Comparison of ENCODE assay signal across 8 cellular contexts in the genomic region with DNA sequence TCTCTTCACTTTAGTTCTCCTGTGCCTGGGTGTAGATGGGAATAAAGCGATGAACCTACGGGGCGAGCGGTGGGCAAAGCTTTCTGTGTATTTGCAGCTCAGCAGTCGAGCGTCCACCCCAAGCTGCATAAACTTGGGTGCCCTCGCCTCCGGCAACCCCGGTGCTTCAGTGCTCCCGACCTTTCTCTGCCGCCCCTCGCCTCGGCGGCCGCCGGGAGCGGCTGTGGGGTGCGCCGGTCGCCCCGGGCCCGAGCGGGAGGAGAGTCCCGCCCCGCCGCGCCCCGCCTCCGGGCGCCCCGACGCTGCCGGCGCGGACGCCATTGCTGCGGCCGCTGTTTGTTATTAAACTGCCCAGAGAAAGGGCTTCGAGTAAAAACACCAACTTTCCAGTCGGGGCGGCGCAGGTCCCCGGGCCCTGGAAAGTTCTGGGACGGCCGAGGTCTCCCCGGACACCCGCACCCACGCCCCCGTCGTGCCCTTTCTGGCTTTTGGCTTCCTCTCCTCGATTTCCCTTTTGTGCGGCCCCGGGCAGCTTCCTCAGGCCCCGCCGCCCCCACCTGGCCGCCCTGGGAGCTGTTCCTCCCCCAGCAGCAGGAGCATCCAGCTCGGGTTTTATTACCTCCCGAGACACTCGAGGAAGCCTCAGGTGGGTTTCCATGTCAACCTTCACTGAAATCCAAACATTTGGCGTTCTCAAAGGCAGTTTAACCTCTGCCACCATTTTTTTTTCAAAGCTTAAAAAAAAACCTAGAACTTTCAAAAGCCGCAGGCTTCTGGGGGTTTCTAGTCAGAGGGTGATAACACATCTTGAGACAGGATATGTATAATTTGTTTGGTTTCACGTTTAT.
DNase-seq lines count a peak whose midpoint lies in the region; ATAC-seq and TF ChIP-seq lines count a peak whose summit lies in the region.

No MANE protein-coding gene starts in this region.

- peaks cover 0 to 3% of the 10 kb centered on the region in 2 donors for H3K27me3 Mint-ChIP-seq in natural killer cell (ENCODE audit: low read depth in 2 of 2)

- peaks cover 26 to 33% of the 10 kb centered on the region in 2 donors for H3K4me1 Mint-ChIP-seq in natural killer cell

- WGBS in esophagus squamous epithelium, 2 donors = 1 to 6% methylated on average over 13 to 18 of the region's 62 CpGs
- WGBS in suprapubic skin = 2% methylated on average over 27 of the region's 62 CpGs

- H3K27me3 ChIP-seq in esophagus squamous epithelium (no peaks in the 10 kb centered on the region), suprapubic skin (no peaks in the 10 kb centered on the region)

- peaks cover 0 to 22% (median 0%) of the 10 kb centered on the region in 3 donors for H3K4me1 ChIP-seq in esophagus squamous epithelium
- peaks cover 8% of the 10 kb centered on the region for H3K4me1 ChIP-seq in suprapubic skin

- H3K27ac Mint-ChIP-seq in natural killer cell = peak overlapping the region; percentile 72 to 82

- no peaks in the 10 kb centered on the region for H3K9me3 Mint-ChIP-seq in natural killer cell

- H3K36me3 Mint-ChIP-seq in natural killer cell = no peaks in the 10 kb centered on the region

- DNase-seq in AG10803 (ENCODE audit: low read depth) = peak; percentile 50
- DNase-seq in NCI-H774 (lab: John Stamatoyannopoulos, UW) = peak; percentile 65
- peak; percentile 72 for DNase-seq in activated T-cell treated with anti-CD3 and anti-CD28 coated beads, Interleukin-2, amount 50 U/mL, for 1 hour
- peak; percentile 4 for DNase-seq in esophagus squamous epithelium (lab: John Stamatoyannopoulos, UW)
- peak; percentile 49 for DNase-seq in natural killer cell
- DNase-seq in suprapubic skin (ENCODE audit: low spot score in 2 of 2) = peak in 1 of 2 donors; percentile 73

- H3K9me3 ChIP-seq in esophagus squamous epithelium = no peaks in the 10 kb centered on the region
- H3K9me3 ChIP-seq in suprapubic skin = no peaks in the 10 kb centered on the region

- TF ChIP-seq EP300 in suprapubic skin (IDR thresholded peaks at IDR 0.05) = no peak

- intact Hi-C loops in esophagus squamous epithelium (cut with DNase I) = no loop called here
- intact Hi-C loops in natural killer cell (cut with micrococcal nuclease) = loop anchor here (5.0 kb wide), 1 partner anchor 66 kb away; no protein-coding TSS in a partner anchor

- H3K36me3 ChIP-seq in esophagus squamous epithelium (no peaks in the 10 kb centered on the region), suprapubic skin (no peaks in the 10 kb centered on the region)

- no peak for TF ChIP-seq POLR2A in esophagus squamous epithelium (IDR thresholded peaks at IDR 0.05)
- no peak for TF ChIP-seq POLR2A in suprapubic skin (IDR thresholded peaks at IDR 0.05)

- TF ChIP-seq CTCF in AG10803 (conservative IDR thresholded peaks at IDR 0.05; ENCODE audit: low read length) = peak; percentile 15
- peak in 2 of 6 experiments; percentile 19 to 20 for TF ChIP-seq CTCF in esophagus squamous epithelium (IDR thresholded peaks at IDR 0.05)
- TF ChIP-seq CTCF in natural killer cell (IDR thresholded peaks at IDR 0.05) = no peak
- TF ChIP-seq CTCF in suprapubic skin (IDR thresholded peaks at IDR 0.05) = no peak

- H3K27ac ChIP-seq in esophagus squamous epithelium (peak overlapping the region; percentile 74 to 91 (median 86)), suprapubic skin (peak overlapping the region; percentile 79)

- peak overlapping the region; percentile 86 for H3K4me3 Mint-ChIP-seq in natural killer cell

- peak overlapping the region; percentile 56 for H3K4me3 ChIP-seq in AG10803 (ENCODE audit: low read length)
- H3K4me3 ChIP-seq in esophagus squamous epithelium = peak overlapping the region; percentile 55 to 82 (median 64)
- peak overlapping the region; percentile 66 for H3K4me3 ChIP-seq in suprapubic skin

- ATAC-seq in GM19023 (IDR thresholded peaks at IDR 0.05; ENCODE audit: unreplicated experiment) = peak; percentile 88
- peak; percentile 67 for ATAC-seq in HG03159 (IDR thresholded peaks at IDR 0.05; ENCODE audit: unreplicated experiment)
- ATAC-seq in natural killer cell = peak; percentile 81 to 82 (median 82)
